ENCODE assay signal across 23 cellular contexts in genomic region chr1:156144747-156145146, GRCh38.
"Had no signal": no experiment of that assay in that cellular context is flagged by ENCODE, and none has a peak within 500 bp of the region (broad histone marks: within the 10 kb centered on the region; RNA-seq: fewer than 3 reads in every experiment).

No MANE protein-coding gene starts in this region.

- H3K4me1 ChIP-seq: body of pancreas had no signal

- H3K27ac ChIP-seq: body of pancreas, cardiac muscle cell, left ventricle myocardium inferior, pancreas, psoas muscle, right atrium auricular region, spleen, thyroid gland had no signal

- H3K27ac Mint-ChIP-seq: activated naive CD4-positive, alpha-beta T cell treated with anti-CD3 and anti-CD28 coated beads for 36 hours; activated naive CD8-positive, alpha-beta T cell treated with anti-CD3 and anti-CD28 coated beads, Interleukin-2, amount 50 U/mL, for 24 hours had no signal

- H3K27me3 ChIP-seq: body of pancreas, pancreas, right atrium auricular region, thyroid gland had no signal

- H3K36me3 ChIP-seq: cardiac muscle cell, pancreas had no signal

- H3K27me3 Mint-ChIP-seq: activated naive CD8-positive, alpha-beta T cell treated with anti-CD3 and anti-CD28 coated beads, Interleukin-2, amount 50 U/mL, for 24 hours had no signal

- H3K4me3 ChIP-seq: body of pancreas, cardiac muscle cell, left ventricle myocardium inferior, pancreas, psoas muscle, right atrium auricular region, spleen, thyroid gland had no signal

- H3K4me3 Mint-ChIP-seq: activated naive CD4-positive, alpha-beta T cell treated with anti-CD3 and anti-CD28 coated beads for 36 hours; activated naive CD8-positive, alpha-beta T cell treated with anti-CD3 and anti-CD28 coated beads, Interleukin-2, amount 50 U/mL, for 24 hours; natural killer cell had no signal

- H3K36me3 Mint-ChIP-seq: natural killer cell had no signal

- DNase-seq: activated effector memory CD4-positive, alpha-beta T cell treated with Interleukin-2 at 50 U/mL for 16 hours; activated naive CD4-positive, alpha-beta T cell treated with anti-CD3 and anti-CD28 coated beads for 36 hours; activated naive CD8-positive, alpha-beta T cell treated with anti-CD3 and anti-CD28 coated beads, Interleukin-2, amount 50 U/mL, for 24 hours; activated T-cell treated with anti-CD3 and anti-CD28 coated beads, Interleukin-2, amount 50 U/mL, for 48 hours; body of pancreas; dermis blood vessel endothelial cell; effector CD8-positive, alpha-beta T cell; erythroblast; foreskin melanocyte; hippocampal formation; kidney glomerular epithelial cell; left ventricle myocardium inferior; midbrain; natural killer cell; spleen; stimulated activated CD4-positive, alpha-beta T cell treated with anti-CD3 and anti-CD28 coated beads, Interleukin-4, amount 100 ng/mL, for 1 hour; stimulated activated naive CD4-positive, alpha-beta T cell treated with Interleukin-2 at 50 U/mL for 16 hours; substantia nigra; thyroid gland had no signal

- H3K9me3 ChIP-seq: body of pancreas, left ventricle myocardium inferior, pancreas, psoas muscle, right atrium auricular region, spleen, thyroid gland had no signal

- ATAC-seq: activated naive CD8-positive, alpha-beta T cell treated with anti-CD3 and anti-CD28 coated beads, Interleukin-2, amount 50 U/mL, for 24 hours; body of pancreas; natural killer cell; pancreas; psoas muscle had no signal

- H3K9me3 Mint-ChIP-seq: activated naive CD4-positive, alpha-beta T cell treated with anti-CD3 and anti-CD28 coated beads for 36 hours; activated naive CD8-positive, alpha-beta T cell treated with anti-CD3 and anti-CD28 coated beads, Interleukin-2, amount 50 U/mL, for 24 hours; natural killer cell had no signal
